In the genomic region with DNA sequence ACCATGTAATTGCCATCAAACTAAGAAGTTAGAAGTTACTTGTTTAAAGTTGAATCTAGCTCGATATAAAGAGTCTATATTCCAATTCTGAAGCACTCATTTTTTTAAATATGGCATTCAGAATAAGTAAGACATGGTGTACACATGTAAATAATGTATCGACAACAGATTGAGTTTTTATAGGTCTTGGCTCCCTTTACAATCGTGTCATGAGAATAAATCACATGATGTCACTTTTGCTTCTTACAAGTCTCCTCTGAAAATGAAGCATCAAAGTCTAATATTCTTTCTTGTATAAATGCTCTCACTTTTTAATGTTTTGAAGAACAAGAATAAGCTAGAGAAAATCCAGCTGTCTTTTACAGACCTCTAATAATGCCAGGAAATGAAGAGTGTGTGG, we compare ENCODE assay signal across 23 cellular contexts. TPM values are rescaled to one million over a fixed set of nuclear protein-coding genes. Genes with fewer than 3 reads are reported as not detected.
DNase-seq lines count a peak whose midpoint lies in the region; ATAC-seq, FAIRE-seq and TF ChIP-seq lines count a peak whose summit lies in the region.
"Had no signal": no experiment of that assay in that cellular context is flagged by ENCODE, and none has a peak within 500 bp of the region (broad histone marks: within the 10 kb centered on the region; RNA-seq: fewer than 3 reads in every experiment).

No MANE protein-coding gene starts in this region.

- H3K36me3 ChIP-seq in GM23338 (ENCODE audit: insufficient read depth), result no peaks in the 10 kb centered on the region
- no peaks in the 10 kb centered on the region for H3K36me3 ChIP-seq in SK-N-SH (replicated peaks in 1 of 2; ENCODE audit: control insufficient read depth in 1 of 2, insufficient read depth in 2 of 2, low read length in 1 of 2)
- no peaks in the 10 kb centered on the region for H3K36me3 ChIP-seq in stomach
- H3K36me3 ChIP-seq: BE2C, BLaER1 had no signal

- H4K20me1 ChIP-seq in GM23338 (replicated peaks; ENCODE audit: insufficient read depth), result no peaks in the 10 kb centered on the region
- no peaks in the 10 kb centered on the region for H4K20me1 ChIP-seq in SK-N-SH (ENCODE audit: insufficient read depth)
- H4K20me1 ChIP-seq: BLaER1 had no signal

- 68% methylated on average over 3 of the region's 3 CpGs for WGBS in SK-N-SH (ENCODE audit: low lambda C conversion rate)
- WGBS in stomach, 5 donors, result 67 to 79% (median 78%) methylated on average over 3 of the region's 3 CpGs

- TF ChIP-seq EP300 in SK-N-SH (IDR thresholded peaks at IDR 0.05; ENCODE audit: borderline replicate concordance in 1 of 2, low read depth in 1 of 2, low read length in 1 of 2) (no peak), stomach (IDR thresholded peaks at IDR 0.05) (no peak)

- CTCF ChIA-PET in HEK293T (lab: Yijun Ruan, JAX) (no interaction called here), SK-N-SH (lab: Yijun Ruan, JAX) (interaction anchor here (0.6 kb wide), 1 partner anchor 141 kb away, joined by 3 read pairs; no protein-coding TSS in a partner anchor)

- TF ChIP-seq CTCF in GM23338 (conservative IDR thresholded peaks at IDR 0.05; ENCODE audit: low read depth in 2 of 2), result no peak
- no peak for TF ChIP-seq CTCF in SK-N-SH (IDR thresholded peaks at IDR 0.05)
- no peak for TF ChIP-seq CTCF in stomach (IDR thresholded peaks at IDR 0.05)

- intact Hi-C loops in stomach (cut with DNase I; ENCODE audit: low total_unique reads), result no loop called here

- H3K36me3 Mint-ChIP-seq in GM23338 (ENCODE audit: low read depth), result no peaks in the 10 kb centered on the region
- H3K36me3 Mint-ChIP-seq: CD14-positive monocyte; CD4-positive, alpha-beta memory T cell; CD4-positive, CD25-positive, alpha-beta regulatory T cell; CD8-positive, alpha-beta memory T cell had no signal

- DNase-seq in GM23338 (ENCODE audit: low spot score) (no peak), HEK293T (ENCODE audit: extremely low spot score) (no peak), NCI-H1436 treated with DMSO at 0.1 percent for 48 hours (lab: John Stamatoyannopoulos, UW) (no peak), SK-N-SH (no peak), GOT3 (lab: John Stamatoyannopoulos, UW) (no peak), stomach (no peak)
- DNase-seq: 8988T; ACHN; BE2C; C1 segment of cervical spinal cord; CD4-positive, alpha-beta memory T cell; CD4-positive, CD25-positive, alpha-beta regulatory T cell; CD8-positive, alpha-beta memory T cell; COR-L47; DMS79 treated with DMSO at 0.1 percent for 48 hours; GF-D8 had no signal

- H3K9me2 ChIP-seq in GM23338 (ENCODE audit: insufficient read depth) (no peaks in the 10 kb centered on the region), SK-N-SH (no peaks in the 10 kb centered on the region)

- H3K4me1 ChIP-seq in GM23338 (ENCODE audit: insufficient read depth) (peaks cover 12% of the 10 kb centered on the region), SK-N-SH (ENCODE audit: control insufficient read depth in 1 of 2, insufficient read depth in 2 of 2, low read depth in 1 of 2, low read length in 1 of 2) (peaks cover 3 to 7% of the 10 kb centered on the region in 2 experiments; a peak in 3 of 4 replicates), stomach (no peaks in the 10 kb centered on the region)
- H3K4me1 ChIP-seq: BE2C, BLaER1 had no signal

- TF ChIP-seq POLR2A in stomach (IDR thresholded peaks at IDR 0.05), result no peak

- H3K79me2 ChIP-seq in GM23338 (replicated peaks; ENCODE audit: insufficient read depth) (no peaks in the 10 kb centered on the region), SK-N-SH (ENCODE audit: insufficient read depth) (no peaks in the 10 kb centered on the region; the same call in 1 of the 2 replicates)

- no peaks in the 10 kb centered on the region for H3K27me3 ChIP-seq in GM23338 (ENCODE audit: insufficient read depth)
- no peaks in the 10 kb centered on the region for H3K27me3 ChIP-seq in SK-N-SH (ENCODE audit: insufficient read depth)
- H3K27me3 ChIP-seq in stomach, result no peaks in the 10 kb centered on the region
- H3K27me3 ChIP-seq: BE2C, BLaER1 had no signal

- H3K27ac ChIP-seq in GM23338 (ENCODE audit: low read depth) (no peak overlapping the region), SK-N-SH (ENCODE audit: low read depth in 2 of 2, low read length in 1 of 2) (no peak overlapping the region), stomach (no peak overlapping the region)
- H3K27ac ChIP-seq: BLaER1 had no signal

- no peak for ATAC-seq in GM23338

- H2AFZ ChIP-seq in GM23338, result no peak overlapping the region
- H2AFZ ChIP-seq in SK-N-SH (ENCODE audit: low read depth), result no peak overlapping the region

- peak; percentile 10 for FAIRE-seq in colon (lab: Jason Lieb, UNC)
- FAIRE-seq: A204.1, G401.6, GM12891, GM19239 had no signal

- POLR2A ChIA-PET in HEK293T (lab: Yijun Ruan, JAX) (no interaction called here), SK-N-SH (lab: Yijun Ruan, JAX) (no interaction called here)

- H3K4me1 Mint-ChIP-seq in GM23338, result peaks cover 12% of the 10 kb centered on the region
- H3K4me1 Mint-ChIP-seq: CD14-positive monocyte; CD4-positive, alpha-beta memory T cell; CD4-positive, CD25-positive, alpha-beta regulatory T cell; CD8-positive, alpha-beta memory T cell had no signal

- no peak overlapping the region for H3K4me3 Mint-ChIP-seq in GM23338
- H3K4me3 Mint-ChIP-seq: CD14-positive monocyte; CD4-positive, alpha-beta memory T cell; CD4-positive, CD25-positive, alpha-beta regulatory T cell; CD8-positive, alpha-beta memory T cell had no signal

- no peak overlapping the region for H3K9ac ChIP-seq in SK-N-SH
- H3K9ac ChIP-seq: BLaER1 had no signal

- H3F3A ChIP-seq in GM23338 (replicated peaks; ENCODE audit: low read depth), result no peaks in the 10 kb centered on the region
- peaks cover 7% of the 10 kb centered on the region for H3F3A ChIP-seq in SK-N-SH (replicated peaks; ENCODE audit: insufficient read depth)

- no peaks in the 10 kb centered on the region for H3K27me3 Mint-ChIP-seq in GM23338 (ENCODE audit: insufficient read depth, low read depth, poor library complexity)
- H3K27me3 Mint-ChIP-seq: CD4-positive, alpha-beta memory T cell; CD4-positive, CD25-positive, alpha-beta regulatory T cell; CD8-positive, alpha-beta memory T cell had no signal

- peak overlapping the region; percentile 34; the same call in 1 of the 2 replicates for H3K27ac Mint-ChIP-seq in GM23338
- H3K27ac Mint-ChIP-seq: CD14-positive monocyte; CD4-positive, alpha-beta memory T cell; CD4-positive, CD25-positive, alpha-beta regulatory T cell; CD8-positive, alpha-beta memory T cell had no signal

- no peaks in the 10 kb centered on the region for H3K9me3 Mint-ChIP-seq in GM23338

- H3K4me3 ChIP-seq in GM23338 (no peak overlapping the region), SK-N-SH (ENCODE audit: low read depth in 2 of 2, low read length in 1 of 2) (no peak overlapping the region), stomach (no peak overlapping the region)
- H3K4me3 ChIP-seq: BLaER1 had no signal

- H3K9me3 ChIP-seq in SK-N-SH (no peaks in the 10 kb centered on the region), stomach (no peaks in the 10 kb centered on the region)
- H3K9me3 ChIP-seq: BE2C, BLaER1 had no signal

- H3K4me2 ChIP-seq in GM23338 (no peak overlapping the region), SK-N-SH (no peak overlapping the region)
- H3K4me2 ChIP-seq: BLaER1 had no signal

- TF ChIP-seq RAD21 in SK-N-SH (IDR thresholded peaks at IDR 0.05; ENCODE audit: low read length), result no peak

TF ChIP-seq in GM23338, 12 proteins besides CTCF, POLR2A, EP300 and RAD21 (continues in another document):
- TF ChIP-seq STAT1 (IDR thresholded peaks at IDR 0.05; ENCODE audit: unreplicated experiment) (no peak), ZNF114 (CRISPR knock-in tag; IDR thresholded peaks at IDR 0.05) (no peak)
- TF ChIP-seq, protein P1, sequence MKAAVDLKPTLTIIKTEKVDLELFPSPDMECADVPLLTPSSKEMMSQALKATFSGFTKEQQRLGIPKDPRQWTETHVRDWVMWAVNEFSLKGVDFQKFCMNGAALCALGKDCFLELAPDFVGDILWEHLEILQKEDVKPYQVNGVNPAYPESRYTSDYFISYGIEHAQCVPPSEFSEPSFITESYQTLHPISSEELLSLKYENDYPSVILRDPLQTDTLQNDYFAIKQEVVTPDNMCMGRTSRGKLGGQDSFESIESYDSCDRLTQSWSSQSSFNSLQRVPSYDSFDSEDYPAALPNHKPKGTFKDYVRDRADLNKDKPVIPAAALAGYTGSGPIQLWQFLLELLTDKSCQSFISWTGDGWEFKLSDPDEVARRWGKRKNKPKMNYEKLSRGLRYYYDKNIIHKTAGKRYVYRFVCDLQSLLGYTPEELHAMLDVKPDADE (IDR thresholded peaks at IDR 0.05), result no peak

TF ChIP-seq in HEK293T, 16 proteins besides CTCF, POLR2A, EP300 and RAD21:
- TF ChIP-seq, protein P2, sequence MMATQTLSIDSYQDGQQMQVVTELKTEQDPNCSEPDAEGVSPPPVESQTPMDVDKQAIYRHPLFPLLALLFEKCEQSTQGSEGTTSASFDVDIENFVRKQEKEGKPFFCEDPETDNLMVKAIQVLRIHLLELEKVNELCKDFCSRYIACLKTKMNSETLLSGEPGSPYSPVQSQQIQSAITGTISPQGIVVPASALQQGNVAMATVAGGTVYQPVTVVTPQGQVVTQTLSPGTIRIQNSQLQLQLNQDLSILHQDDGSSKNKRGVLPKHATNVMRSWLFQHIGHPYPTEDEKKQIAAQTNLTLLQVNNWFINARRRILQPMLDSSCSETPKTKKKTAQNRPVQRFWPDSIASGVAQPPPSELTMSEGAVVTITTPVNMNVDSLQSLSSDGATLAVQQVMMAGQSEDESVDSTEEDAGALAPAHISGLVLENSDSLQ (IDR thresholded peaks at IDR 0.05), result peak; percentile 80
- TF ChIP-seq ELF4 (IDR thresholded peaks at IDR 0.05) (no peak), FOXA1 (IDR thresholded peaks at IDR 0.05) (no peak)

TF ChIP-seq in SK-N-SH, 30 proteins besides CTCF, POLR2A, EP300 and RAD21 (continues in another document):
- TF ChIP-seq FOXM1 (IDR thresholded peaks at IDR 0.05; ENCODE audit: low read depth), result no peak
- no peak for TF ChIP-seq TEAD4 (IDR thresholded peaks at IDR 0.05; ENCODE audit: borderline replicate concordance, insufficient read depth)
- TF ChIP-seq, protein P3, sequence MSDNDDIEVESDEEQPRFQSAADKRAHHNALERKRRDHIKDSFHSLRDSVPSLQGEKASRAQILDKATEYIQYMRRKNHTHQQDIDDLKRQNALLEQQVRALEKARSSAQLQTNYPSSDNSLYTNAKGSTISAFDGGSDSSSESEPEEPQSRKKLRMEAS (IDR thresholded peaks at IDR 0.05; ENCODE audit: low read depth), result no peak
- no peak for TF ChIP-seq FOSL2 (IDR thresholded peaks at IDR 0.05; ENCODE audit: borderline replicate concordance, low read depth)

RNA-seq across cellular contexts. Expression of a gene that starts 33.1 kb away (rescaled TPM):
- total RNA-seq in GM23338 (2014; rRNA removed; shearing (Covaris generic)), result 0.89 and 0.97 TPM in 2 replicates
- polyA plus RNA-seq in GM23338 (2016; fragmentation: Nextera tagmentation; extraction: Ambion mirVana), result 0.15 and 0.37 TPM in 2 replicates
- polyA plus RNA-seq in SK-N-SH (2012; rRNA removed), result 0.19 and 0.28 TPM in 2 replicates
- polyA plus RNA-seq in SK-N-SH (2012; cell fraction: cytosol; rRNA removed), result 0.41 and 0.66 TPM in 2 replicates
- polyA plus RNA-seq in SK-N-SH (2012; cell fraction: nucleus; rRNA removed), result 0.31 and 0.51 TPM in 2 replicates
- total RNA-seq in stomach, result 1 to 10 TPM in 2 of 5 donors, under 1 TPM in 3; under 0.01 to 9.0 (median 0.87) TPM
- under 1 TPM; 0.10 to 0.31 (median 0.12) TPM for polyA plus RNA-seq in stomach
- total RNA-seq: CD4-positive, alpha-beta memory T cell; CD4-positive, CD25-positive, alpha-beta regulatory T cell; CD8-positive, alpha-beta memory T cell had no signal
- polyA plus RNA-seq: CD14-positive monocyte; CD4-positive, alpha-beta memory T cell; CD4-positive, CD25-positive, alpha-beta regulatory T cell; CD8-positive, alpha-beta memory T cell had no signal
